Comparison of ENCODE assay signal across 18 cellular contexts in genomic region chr7:154915600-154915999, GRCh38.
"Had no signal": no experiment of that assay in that cellular context is flagged by ENCODE, and none has a peak within 500 bp of the region (broad histone marks: within the 10 kb centered on the region; RNA-seq: fewer than 3 reads in every experiment).

No MANE protein-coding gene starts in this region.

- H3K36me3 ChIP-seq: esophagus muscularis mucosa, gastroesophageal sphincter, ovary, right atrium auricular region, sigmoid colon, stomach, thoracic aorta, transverse colon had no signal

- H3K9me3 Mint-ChIP-seq: neural crest cell had no signal

- DNase-seq: effector memory CD8-positive, alpha-beta T cell; left colon; left ventricle myocardium superior; sigmoid colon; stimulated activated CD4-positive, alpha-beta T cell treated with anti-CD3 and anti-CD28 coated beads, Interleukin-12 subunit alpha, Interleukin-12 subunit beta, amount 100 ng/mL, for 4 hours; stomach; transverse colon had no signal

- H3K27ac ChIP-seq: epithelial cell of prostate, esophagus muscularis mucosa, gastroesophageal sphincter, ovary, right atrium auricular region, sigmoid colon, skin epidermis, stomach, thoracic aorta, transverse colon had no signal

- ATAC-seq: effector memory CD8-positive, alpha-beta T cell; gastroesophageal sphincter; left colon; left ventricle myocardium superior; naive thymus-derived CD4-positive, alpha-beta T cell had no signal

- H3K4me3 Mint-ChIP-seq: dendritic cell treated with granulocyte-macrophage colony-stimulating factor and Interleukin-4, amounts not matched to agents 40 ng/mL and 50 ng/mL, for 4 days; neural crest cell had no signal

- H3K4me3 ChIP-seq: esophagus muscularis mucosa, gastroesophageal sphincter, lung, ovary, right atrium auricular region, sigmoid colon, skin epidermis, stomach, thoracic aorta, transverse colon had no signal

- H3K27me3 ChIP-seq: ovary, right atrium auricular region had no signal

- H3K27ac Mint-ChIP-seq: dendritic cell treated with granulocyte-macrophage colony-stimulating factor and Interleukin-4, amounts not matched to agents 40 ng/mL and 50 ng/mL, for 4 days; effector memory CD8-positive, alpha-beta T cell; naive thymus-derived CD4-positive, alpha-beta T cell had no signal

- H3K4me1 Mint-ChIP-seq: neural crest cell had no signal

- H3K9me3 ChIP-seq: ovary, sigmoid colon, transverse colon had no signal
